8 cellular contexts compared by ENCODE assay signal in the genomic region with DNA sequence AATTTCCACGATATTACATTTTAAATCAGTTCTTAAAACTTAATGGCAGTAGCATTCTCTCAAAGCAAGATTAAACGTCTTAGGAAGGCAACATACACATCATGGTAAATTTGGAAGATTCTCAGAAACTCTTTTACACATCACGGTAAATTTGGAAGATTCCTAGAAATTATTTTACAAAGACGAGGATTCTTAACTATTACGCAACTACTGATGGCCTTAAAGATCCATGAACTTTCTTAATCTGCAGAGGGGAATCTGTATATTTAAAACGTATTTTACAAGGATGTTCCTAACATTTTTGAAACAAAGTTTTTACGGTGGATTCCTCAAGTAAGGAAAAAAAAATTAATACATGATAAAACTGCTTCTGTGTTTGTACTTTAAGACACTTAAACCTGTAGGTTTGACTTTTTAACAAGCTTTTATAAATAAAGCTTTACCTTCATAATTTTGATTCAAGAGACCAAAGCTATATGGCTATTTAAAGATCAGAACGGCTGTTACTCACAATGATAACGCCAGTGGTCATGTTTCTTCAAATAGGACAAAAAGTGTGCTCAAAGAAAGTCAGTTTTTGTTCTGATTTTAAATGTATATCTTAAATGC. TPM values are rescaled to one million over a fixed set of nuclear protein-coding genes. Genes with fewer than 3 reads are reported as not detected.
DNase-seq lines count a peak whose midpoint lies in the region; ATAC-seq, FAIRE-seq and TF ChIP-seq lines count a peak whose summit lies in the region.

No MANE protein-coding gene starts in this region.

- DNase-seq in AG10803 (ENCODE audit: low read depth) (no peak), HL-60 (ENCODE audit: low read depth in 1 of 2, low spot score in 1 of 2) (no peak), astrocyte of the cerebellum (ENCODE audit: low read depth) (no peak), mesothelial cell of epicardium (ENCODE audit: low spot score in 2 of 2, unreplicated experiment in 2 of 2) (no peak), urothelium cell line (ENCODE audit: low spot score) (no peak), NCI-H226 (no peak), colonic mucosa (no peak)

- in situ Hi-C loops in astrocyte of the cerebellum (cut with HindIII; ENCODE audit: low sequenced_read_pairs): no loop called here

- peaks cover 29% of the 10 kb centered on the region for H3K4me1 Mint-ChIP-seq in mesothelial cell of epicardium

- no peak for FAIRE-seq in urothelium cell line (lab: Jason Lieb, UNC)

- no peaks in the 10 kb centered on the region for H3K4me1 ChIP-seq in colonic mucosa

- H3K4me3 ChIP-seq in AG10803 (ENCODE audit: low read length) (peak overlapping the region; percentile 100), HL-60 (replicated peaks; ENCODE audit: insufficient read depth, low read length) (peak overlapping the region; percentile 76), astrocyte of the cerebellum (ENCODE audit: low read depth, low read length) (peak overlapping the region; percentile 100), colonic mucosa (no peak overlapping the region)

- ATAC-seq in GM18909 (IDR thresholded peaks at IDR 0.05; ENCODE audit: poor library complexity, unreplicated experiment): no peak

- H3K36me3 ChIP-seq in colonic mucosa: no peaks in the 10 kb centered on the region

- peak overlapping the region; percentile 100 for H3K4me3 Mint-ChIP-seq in mesothelial cell of epicardium

- peak overlapping the region; percentile 75 for H3K27ac Mint-ChIP-seq in mesothelial cell of epicardium

- intact Hi-C loops in colonic mucosa (cut with DNase I): no loop called here

- TF ChIP-seq CTCF in AG10803 (conservative IDR thresholded peaks at IDR 0.05; ENCODE audit: low read length) (no peak), HL-60 (IDR thresholded peaks at IDR 0.05; ENCODE audit: insufficient read depth, low read length) (no peak), astrocyte of the cerebellum (IDR thresholded peaks at IDR 0.05; ENCODE audit: low read depth, low read length, missing control alignments) (no peak), mesothelial cell of epicardium (IDR thresholded peaks at IDR 0.05; ENCODE audit: unreplicated experiment) (no peak), colonic mucosa (IDR thresholded peaks at IDR 0.05) (no peak)

- H3K27me3 ChIP-seq in HL-60 (ENCODE audit: insufficient read depth, poor library complexity, severe bottlenecking) (no peaks in the 10 kb centered on the region), colonic mucosa (no peaks in the 10 kb centered on the region)

- H3K27ac ChIP-seq in HL-60 (replicated peaks): no peak overlapping the region; the same call in 1 of the 2 replicates
- H3K27ac ChIP-seq in colonic mucosa: no peak overlapping the region

- no peaks in the 10 kb centered on the region for H3K27me3 Mint-ChIP-seq in mesothelial cell of epicardium (ENCODE audit: low read depth)

- H3K36me3 Mint-ChIP-seq in mesothelial cell of epicardium: no peaks in the 10 kb centered on the region

- H3K9me3 ChIP-seq in colonic mucosa: no peaks in the 10 kb centered on the region

- H3K9me3 Mint-ChIP-seq in mesothelial cell of epicardium: no peaks in the 10 kb centered on the region

- no peak overlapping the region for H3K9ac ChIP-seq in colonic mucosa (ENCODE audit: low read depth in 2 of 2, low read length in 2 of 2)

RNA-seq across cellular contexts. Expression of gene ATF2, which starts 1.7 kb away (rescaled TPM):
- 60.6 to 70.3 TPM (median 62.7 TPM) in 3 replicates for total RNA-seq in mesothelial cell of epicardium
- 10 to 100 TPM; 32.4 to 46.4 TPM for total RNA-seq in colonic mucosa

RNA-seq across cellular contexts. Expression of gene ATP5MC3, which starts 15.2 kb away (rescaled TPM):
- total RNA-seq in mesothelial cell of epicardium: 171 to 172 TPM (median 172 TPM) in 3 replicates
- 100 to 1,000 TPM; 610 to 690 TPM for total RNA-seq in colonic mucosa
